In the genomic region with DNA sequence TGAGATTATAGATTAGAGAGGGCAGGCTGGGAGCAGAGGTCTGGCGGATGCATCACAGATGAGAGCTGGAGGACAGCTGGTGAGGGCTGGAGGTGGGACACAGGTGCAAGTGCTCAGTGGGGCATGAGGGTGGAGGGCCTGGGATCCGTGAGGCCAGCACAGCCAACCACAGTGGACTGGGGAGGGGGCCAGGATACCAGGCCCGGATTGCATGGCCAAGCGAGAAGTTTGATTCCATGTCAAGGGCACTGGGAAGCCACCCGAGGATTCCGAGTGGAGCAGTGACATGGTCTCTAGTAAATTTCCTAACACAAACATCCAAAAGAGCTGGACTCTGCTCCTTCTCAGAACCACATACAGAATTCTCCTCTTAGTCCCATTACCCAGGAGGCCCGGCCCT, we compare ENCODE assay signal across 29 cellular contexts. TPM values are rescaled to one million over a fixed set of nuclear protein-coding genes. Genes with fewer than 3 reads are reported as not detected.
DNase-seq lines count a peak whose midpoint lies in the region; ATAC-seq and TF ChIP-seq lines count a peak whose summit lies in the region.
"Had no signal": no experiment of that assay in that cellular context is flagged by ENCODE, and none has a peak within 500 bp of the region (broad histone marks: within the 10 kb centered on the region; RNA-seq: fewer than 3 reads in every experiment).

No MANE protein-coding gene starts in this region.

- DNase-seq in activated CD8-positive, alpha-beta memory T cell treated with anti-CD3 and anti-CD28 coated beads, Interleukin-2, amount 50 U/mL, for 4 hours, result peak; percentile 2
- DNase-seq in activated CD8-positive, alpha-beta memory T cell treated with anti-CD3 and anti-CD28 coated beads, Interleukin-2, amount 10 ng/mL, durations not matched to agents 7 days and 5 days, result no peak
- DNase-seq in body of pancreas (peak in 3 of 4 donors; percentile 3 to 6 (median 4)), lower lobe of right lung (peak; percentile 30), spleen (peak; percentile 58), NCI-H2029 treated with DMSO at 0.1 percent for 48 hours (lab: John Stamatoyannopoulos, UW) (no peak), OCI-LY7 (ENCODE audit: low spot score) (no peak), NK-92 (lab: John Stamatoyannopoulos, UW; ENCODE audit: unreplicated experiment) (no peak)
- DNase-seq: activated CD8-positive, alpha-beta T cell treated with anti-CD3 and anti-CD28 coated beads for 36 hours; activated naive CD8-positive, alpha-beta T cell treated with anti-CD3 and anti-CD28 coated beads for 36 hours; brain microvascular endothelial cell; cortex of kidney; KBM-7; naive B cell; NCI-H1694 treated with DMSO at 0.1 percent for 48 hours; NCI-H774; stimulated activated CD4-positive, alpha-beta T cell treated with anti-CD3 and anti-CD28 coated beads, Interleukin-4, amount 100 ng/mL, for 24 hours; stimulated activated naive CD8-positive, alpha-beta T cell treated with anti-CD3 and anti-CD28 coated beads, Interleukin-15, amount 100 ng/mL, for 72 hours; T-helper 2 cell had no signal

- POLR2A ChIA-PET in OCI-LY7 (lab: Charles Lee), result no interaction called here

- no peaks in the 10 kb centered on the region for H3K36me3 Mint-ChIP-seq in activated CD8-positive, alpha-beta memory T cell treated with anti-CD3 and anti-CD28 coated beads, Interleukin-2, amount 10 ng/mL, durations not matched to agents 7 days and 5 days
- H3K36me3 Mint-ChIP-seq: activated naive CD8-positive, alpha-beta T cell treated with anti-CD3 and anti-CD28 coated beads for 36 hours; naive B cell had no signal

- H3K36me3 ChIP-seq in body of pancreas (replicated peaks in 1 of 2; ENCODE audit: insufficient read depth in 1 of 2, low read depth in 2 of 2), result no peaks in the 10 kb centered on the region
- no peaks in the 10 kb centered on the region for H3K36me3 ChIP-seq in lower lobe of right lung
- H3K36me3 ChIP-seq in spleen, result no peaks in the 10 kb centered on the region
- H3K36me3 ChIP-seq in OCI-LY7 (ENCODE audit: insufficient read depth, low read length), result no peaks in the 10 kb centered on the region
- H3K36me3 ChIP-seq: brain microvascular endothelial cell, HAP-1, SJSA1, upper lobe of left lung had no signal

- peaks cover under 1% of the 10 kb centered on the region for H3K27me3 Mint-ChIP-seq in activated CD8-positive, alpha-beta memory T cell treated with anti-CD3 and anti-CD28 coated beads, Interleukin-2, amount 10 ng/mL, durations not matched to agents 7 days and 5 days
- H3K27me3 Mint-ChIP-seq: activated naive CD8-positive, alpha-beta T cell treated with anti-CD3 and anti-CD28 coated beads for 36 hours had no signal

- BruUV-seq in OCI-LY7 (replicated peaks; lab: Mats Ljungman, UMichigan), result no TSS peak

- H3K27me3 ChIP-seq in body of pancreas, result no peaks in the 10 kb centered on the region
- H3K27me3 ChIP-seq in lower lobe of right lung (ENCODE audit: low read depth), result no peaks in the 10 kb centered on the region
- H3K27me3 ChIP-seq in spleen (replicated peaks in 1 of 7), result peaks cover 0 to 26% (median 0%) of the 10 kb centered on the region in 7 donors
- H3K27me3 ChIP-seq: brain microvascular endothelial cell, hepatocyte, SJSA1, upper lobe of left lung had no signal

- H3K4me3 Mint-ChIP-seq in activated CD8-positive, alpha-beta memory T cell treated with anti-CD3 and anti-CD28 coated beads, Interleukin-2, amount 10 ng/mL, durations not matched to agents 7 days and 5 days, result no peak overlapping the region
- H3K4me3 Mint-ChIP-seq: activated CD8-positive, alpha-beta T cell treated with anti-CD3 and anti-CD28 coated beads for 36 hours; activated naive CD8-positive, alpha-beta T cell treated with anti-CD3 and anti-CD28 coated beads for 36 hours; naive B cell; stimulated activated naive CD8-positive, alpha-beta T cell treated with anti-CD3 and anti-CD28 coated beads, Interleukin-15, amount 100 ng/mL, for 72 hours had no signal

- H3K9me2 ChIP-seq in OCI-LY7 (ENCODE audit: insufficient read depth, low read length), result no peaks in the 10 kb centered on the region

- H3K9me3 Mint-ChIP-seq in activated CD8-positive, alpha-beta memory T cell treated with anti-CD3 and anti-CD28 coated beads, Interleukin-2, amount 10 ng/mL, durations not matched to agents 7 days and 5 days (ENCODE audit: low read depth), result no peaks in the 10 kb centered on the region
- H3K9me3 Mint-ChIP-seq: activated CD8-positive, alpha-beta T cell treated with anti-CD3 and anti-CD28 coated beads for 36 hours; activated naive CD8-positive, alpha-beta T cell treated with anti-CD3 and anti-CD28 coated beads for 36 hours; naive B cell; stimulated activated naive CD8-positive, alpha-beta T cell treated with anti-CD3 and anti-CD28 coated beads, Interleukin-15, amount 100 ng/mL, for 72 hours had no signal

- no peak for ATAC-seq in activated CD8-positive, alpha-beta memory T cell treated with anti-CD3 and anti-CD28 coated beads, Interleukin-2, amount 10 ng/mL, durations not matched to agents 7 days and 5 days
- ATAC-seq in body of pancreas (no peak), lower lobe of right lung (no peak)
- ATAC-seq: A549; activated CD8-positive, alpha-beta T cell treated with anti-CD3 and anti-CD28 coated beads for 36 hours; Panc1; stimulated activated naive CD8-positive, alpha-beta T cell treated with anti-CD3 and anti-CD28 coated beads, Interleukin-15, amount 100 ng/mL, for 72 hours had no signal

- H3K27ac ChIP-seq in body of pancreas (no peak overlapping the region), lower lobe of right lung (no peak overlapping the region), spleen (no peak overlapping the region), OCI-LY7 (ENCODE audit: low read depth, low read length, poor library complexity, severe bottlenecking) (no peak overlapping the region)
- H3K27ac ChIP-seq: A549, brain microvascular endothelial cell, hepatocyte, SJSA1, upper lobe of left lung, VCaP had no signal

- WGBS in body of pancreas, 2 donors, result 79 to 82% methylated on average over 7 of the region's 7 CpGs
- 75 to 88% (median 86%) methylated on average over 7 of the region's 7 CpGs for WGBS in spleen, 5 donors

- H3K4me1 Mint-ChIP-seq in activated CD8-positive, alpha-beta memory T cell treated with anti-CD3 and anti-CD28 coated beads, Interleukin-2, amount 10 ng/mL, durations not matched to agents 7 days and 5 days, result no peaks in the 10 kb centered on the region
- H3K4me1 Mint-ChIP-seq: activated naive CD8-positive, alpha-beta T cell treated with anti-CD3 and anti-CD28 coated beads for 36 hours; naive B cell; stimulated activated naive CD8-positive, alpha-beta T cell treated with anti-CD3 and anti-CD28 coated beads, Interleukin-15, amount 100 ng/mL, for 72 hours had no signal

- CTCF ChIA-PET in activated CD8-positive, alpha-beta memory T cell treated with anti-CD3 and anti-CD28 coated beads, Interleukin-2, amount 10 ng/mL, durations not matched to agents 7 days and 5 days (lab: Charles Lee), result no interaction called here
- CTCF ChIA-PET in OCI-LY7 (lab: Charles Lee; ENCODE audit: unreplicated experiment), result no interaction called here

- H3K79me2 ChIP-seq in OCI-LY7 (ENCODE audit: insufficient read depth, low read depth, low read length), result no peaks in the 10 kb centered on the region
- H3K79me2 ChIP-seq: hepatocyte had no signal

- TF ChIP-seq CTCF in body of pancreas (IDR thresholded peaks at IDR 0.05), result no peak
- no peak for TF ChIP-seq CTCF in lower lobe of right lung (IDR thresholded peaks at IDR 0.05)
- no peak for TF ChIP-seq CTCF in spleen (IDR thresholded peaks at IDR 0.05 in 8 of 11, conservative IDR thresholded peaks at IDR 0.05 in 3 of 11)
- TF ChIP-seq CTCF in OCI-LY7 (conservative IDR thresholded peaks at IDR 0.05; ENCODE audit: low read length), result no peak

- no peak overlapping the region for H2AFZ ChIP-seq in OCI-LY7 (ENCODE audit: low read length)
- H2AFZ ChIP-seq: hepatocyte had no signal

- intact Hi-C loops in body of pancreas (cut with DNase I) (no loop called here), lower lobe of right lung (cut with DNase I) (no loop called here), spleen (cut with DNase I; ENCODE audit: low total_unique reads) (no loop called here), OCI-LY7 (cut with micrococcal nuclease; ENCODE audit: unreplicated experiment) (no loop called here)

- H3K9me3 ChIP-seq in body of pancreas, result no peaks in the 10 kb centered on the region
- H3K9me3 ChIP-seq in lower lobe of right lung, result no peaks in the 10 kb centered on the region
- no peaks in the 10 kb centered on the region for H3K9me3 ChIP-seq in spleen
- no peaks in the 10 kb centered on the region for H3K9me3 ChIP-seq in OCI-LY7 (ENCODE audit: low read length)
- H3K9me3 ChIP-seq: A549, Caco-2, HAP-1, SJSA1, upper lobe of left lung had no signal

- TF ChIP-seq POLR2A in body of pancreas (IDR thresholded peaks at IDR 0.05), result no peak
- no peak for TF ChIP-seq POLR2A in spleen (IDR thresholded peaks at IDR 0.05)

- H3K4me1 ChIP-seq in body of pancreas, result peaks cover 12% of the 10 kb centered on the region
- H3K4me1 ChIP-seq in lower lobe of right lung, result peaks cover 9% of the 10 kb centered on the region
- H3K4me1 ChIP-seq in spleen, result peaks cover 0 to 16% (median 7%) of the 10 kb centered on the region in 6 donors
- H3K4me1 ChIP-seq in OCI-LY7 (ENCODE audit: insufficient read depth, low read length, poor library complexity, severe bottlenecking), result no peaks in the 10 kb centered on the region
- H3K4me1 ChIP-seq: A549, Caco-2, HAP-1, SJSA1 had no signal

- no peaks in the 10 kb centered on the region for H4K20me1 ChIP-seq in OCI-LY7 (ENCODE audit: insufficient read depth, low read length)

- H3K4me2 ChIP-seq in OCI-LY7 (ENCODE audit: low read length), result no peak overlapping the region
- H3K4me2 ChIP-seq: A549, hepatocyte, smooth muscle cell had no signal

- no peak overlapping the region for H3K4me3 ChIP-seq in body of pancreas
- no peak overlapping the region for H3K4me3 ChIP-seq in lower lobe of right lung
- no peak overlapping the region for H3K4me3 ChIP-seq in spleen
- no peak overlapping the region for H3K4me3 ChIP-seq in OCI-LY7 (ENCODE audit: low read depth, low read length, poor library complexity, severe bottlenecking)
- H3K4me3 ChIP-seq: A549, HAP-1, hepatocyte, SJSA1, smooth muscle cell, upper lobe of left lung had no signal

- no peak overlapping the region for H3K27ac Mint-ChIP-seq in activated CD8-positive, alpha-beta memory T cell treated with anti-CD3 and anti-CD28 coated beads, Interleukin-2, amount 10 ng/mL, durations not matched to agents 7 days and 5 days
- H3K27ac Mint-ChIP-seq: activated CD8-positive, alpha-beta T cell treated with anti-CD3 and anti-CD28 coated beads for 36 hours; activated naive CD8-positive, alpha-beta T cell treated with anti-CD3 and anti-CD28 coated beads for 36 hours had no signal

RNA-seq across cellular contexts. Expression of a gene that starts 44.0 kb away (rescaled TPM):
- 10 to 100 TPM; 22.5 to 23.8 TPM for total RNA-seq in activated CD8-positive, alpha-beta memory T cell treated with anti-CD3 and anti-CD28 coated beads, Interleukin-2, amount 10 ng/mL, durations not matched to agents 7 days and 5 days
- 10 to 100 TPM; 27.4 to 41.0 TPM for total RNA-seq in body of pancreas
- 36.2 TPM for total RNA-seq in lower lobe of right lung
- total RNA-seq in spleen, result 10 to 100 TPM; 28.9 to 43.7 (median 35.7) TPM
- polyA plus RNA-seq in spleen, result 10 to 100 TPM; 16.3 to 19.9 (median 19.4) TPM
- 26.6 and 35.9 TPM in 2 replicates for total RNA-seq in OCI-LY7 (2014; rRNA removed; shearing (Covaris generic))
- total RNA-seq in OCI-LY7 (2022), result 31.9 and 35.3 TPM in 2 replicates

RNA-seq across cellular contexts. Expression of a gene that starts 52.5 kb away (rescaled TPM):
- total RNA-seq in activated CD8-positive, alpha-beta memory T cell treated with anti-CD3 and anti-CD28 coated beads, Interleukin-2, amount 10 ng/mL, durations not matched to agents 7 days and 5 days, result not detected
- total RNA-seq in body of pancreas (10 to 100 TPM; 54.7 to 65.3 TPM), lower lobe of right lung (2.8 TPM), spleen (1 to 10 TPM in 1 of 7 donors, under 1 TPM in 3, not detected in 3; 0.09 to 1.3 (median 0.38) TPM), OCI-LY7 (2022) (not detected in 2 replicates)
- under 1 TPM; 0.13 to 0.35 (median 0.29) TPM for polyA plus RNA-seq in spleen
- total RNA-seq in OCI-LY7 (2014; rRNA removed; shearing (Covaris generic)), result not detected in 2 replicates
- total RNA-seq: activated CD8-positive, alpha-beta T cell treated with anti-CD3 and anti-CD28 coated beads for 36 hours; activated naive CD8-positive, alpha-beta T cell treated with anti-CD3 and anti-CD28 coated beads for 36 hours; pulmonary artery endothelial cell; SJSA1; smooth muscle cell had no signal

Comparison
In these comparisons a context has a peak if more than half of its experiments do, and no peak if none do; other contexts are left out.
1. DNase-seq: peak in activated CD8-positive, alpha-beta memory T cell treated with anti-CD3 and anti-CD28 coated beads, Interleukin-2, amount 50 U/mL, for 4 hours (single experiment), body of pancreas (3 of 4), lower lobe of right lung (single experiment) and spleen (single experiment); none in activated CD8-positive, alpha-beta memory T cell treated with anti-CD3 and anti-CD28 coated beads, Interleukin-2, amount 10 ng/mL, durations not matched to agents 7 days and 5 days (single experiment), NCI-H2029 treated with DMSO at 0.1 percent for 48 hours (single experiment), OCI-LY7 (single experiment) and NK-92 (single experiment).
2. RNA of a gene that starts 52.5 kb away (total RNA-seq): 54.7 to 65.3 TPM in body of pancreas; 2.8 TPM in lower lobe of right lung (single experiment), 0.09 to 1.3 TPM in spleen, not detected in OCI-LY7 and not detected in activated CD8-positive, alpha-beta memory T cell treated with anti-CD3 and anti-CD28 coated beads, Interleukin-2, amount 10 ng/mL, durations not matched to agents 7 days and 5 days; every median in the first group is over 10 times any median in the second.